1 cellular context compared by ENCODE assay signal in the genomic region with DNA sequence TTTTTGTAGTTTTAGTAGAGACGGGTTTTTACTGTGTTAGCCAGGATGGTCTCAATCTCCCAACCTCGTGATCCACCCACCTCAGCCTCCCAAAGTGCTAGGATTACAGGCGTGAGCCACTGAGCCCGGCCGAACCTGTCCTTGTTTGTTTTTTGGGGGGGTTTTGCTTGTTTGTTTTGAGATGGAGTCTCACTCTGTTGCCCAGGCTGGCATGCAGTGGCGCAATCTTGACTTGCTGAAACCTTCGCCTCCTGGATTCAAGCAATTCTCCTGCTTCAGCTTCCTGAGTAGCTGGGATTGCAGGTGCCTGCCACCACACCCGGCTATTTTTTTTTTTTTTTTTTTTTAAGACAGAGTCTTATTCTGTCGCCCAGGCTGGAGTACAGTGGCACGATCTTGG. TPM values are rescaled to one million over a fixed set of nuclear protein-coding genes. Genes with fewer than 3 reads are reported as not detected.
"Had no signal": no experiment of that assay in that cellular context is flagged by ENCODE, and none has a peak within 500 bp of the region (broad histone marks: within the 10 kb centered on the region; RNA-seq: fewer than 3 reads in every experiment).

No MANE protein-coding gene starts in this region.

RNA-seq across cellular contexts. Expression of a gene that starts 24.9 kb away (rescaled TPM):
- total RNA-seq: RPMI7951 had no signal
